1 cellular context compared by ENCODE assay signal in genomic region chr2:169716938-169717690, GRCh38.
TF ChIP-seq lines count a peak whose summit lies in the region.

No MANE protein-coding gene starts in this region.

TF ChIP-seq in HepG2, 621 proteins besides CTCF, POLR2A, EP300 and RAD21 (continued from another document and continues in another):
- TF ChIP-seq ZNF142 (CRISPR knock-in tag; IDR thresholded peaks at IDR 0.05): no peak
- no peak; the same call in 1 of the 2 replicates for TF ChIP-seq STAT6 (CRISPR knock-in tag; IDR thresholded peaks at IDR 0.05; ENCODE audit: borderline replicate concordance)
- no peak for TF ChIP-seq WIZ (CRISPR knock-in tag; IDR thresholded peaks at IDR 0.05)
- TF ChIP-seq MYPOP (CRISPR knock-in tag; IDR thresholded peaks at IDR 0.05): 0 out of 2 replicates have a peak, but pooled peaks have one; percentile 11
- TF ChIP-seq ATF3 (CRISPR knock-in tag; IDR thresholded peaks at IDR 0.05): no peak; the same call in 1 of the 2 replicates
- no peak for TF ChIP-seq PBX3 (CRISPR knock-in tag; IDR thresholded peaks at IDR 0.05; ENCODE audit: borderline replicate concordance)
- no peak for TF ChIP-seq KLF6 (CRISPR knock-in tag; IDR thresholded peaks at IDR 0.05)
- TF ChIP-seq PLRG1 (conservative IDR thresholded peaks at IDR 0.05): no peak
- peak; percentile 49 for TF ChIP-seq ZNF883 (CRISPR knock-in tag; IDR thresholded peaks at IDR 0.05; ENCODE audit: not compliant biosample characterization)
- TF ChIP-seq BRCA1 (CRISPR knock-in tag; IDR thresholded peaks at IDR 0.05): no peak
- TF ChIP-seq SRY (CRISPR knock-in tag; IDR thresholded peaks at IDR 0.05): no peak
- no peak for TF ChIP-seq RAD51 (IDR thresholded peaks at IDR 0.05; ENCODE audit: borderline replicate concordance)
- TF ChIP-seq SIX1 (CRISPR knock-in tag; IDR thresholded peaks at IDR 0.05; ENCODE audit: borderline replicate concordance): no peak
- no peak for TF ChIP-seq ZNF234 (CRISPR knock-in tag; conservative IDR thresholded peaks at IDR 0.05)
- no peak for TF ChIP-seq ZHX2 (IDR thresholded peaks at IDR 0.05; ENCODE audit: low read depth)
- TF ChIP-seq ZHX2 (CRISPR knock-in tag; IDR thresholded peaks at IDR 0.05; ENCODE audit: borderline replicate concordance): no peak
- no peak for TF ChIP-seq HHEX (CRISPR knock-in tag; IDR thresholded peaks at IDR 0.05)
- no peak for TF ChIP-seq ZNF761 (CRISPR knock-in tag; conservative IDR thresholded peaks at IDR 0.05)
- TF ChIP-seq FOXJ3 (CRISPR knock-in tag; IDR thresholded peaks at IDR 0.05; ENCODE audit: borderline replicate concordance): 0 out of 2 replicates have a peak, but pooled peaks have one; percentile 29
- TF ChIP-seq IRF9 (CRISPR knock-in tag; IDR thresholded peaks at IDR 0.05; ENCODE audit: borderline replicate concordance): peak; percentile 56; the same call in 1 of the 2 replicates
- no peak for TF ChIP-seq PRDM15 (CRISPR knock-in tag; IDR thresholded peaks at IDR 0.05)
- TF ChIP-seq MED13 (CRISPR knock-in tag; IDR thresholded peaks at IDR 0.05): no peak
- TF ChIP-seq ZNF550 (CRISPR knock-in tag; IDR thresholded peaks at IDR 0.05; ENCODE audit: borderline replicate concordance): no peak
- TF ChIP-seq HBP1 (CRISPR knock-in tag; IDR thresholded peaks at IDR 0.05; ENCODE audit: low read depth): peak; percentile 86; the same call in 1 of the 2 replicates
- peak; percentile 71; the same call in 1 of the 2 replicates for TF ChIP-seq DNMT1 (CRISPR knock-in tag; IDR thresholded peaks at IDR 0.05)
- peak; percentile 62; the same call in 1 of the 2 replicates for TF ChIP-seq ZBTB34 (CRISPR knock-in tag; IDR thresholded peaks at IDR 0.05)
- TF ChIP-seq AKAP8 (CRISPR knock-in tag; IDR thresholded peaks at IDR 0.05): peak; percentile 63; the same call in 1 of the 2 replicates
